Comparison of ENCODE assay signal across 1 cellular context in genomic region chr2:167859676-167860075, GRCh38.
TF ChIP-seq lines count a peak whose summit lies in the region.

No MANE protein-coding gene starts in this region.

TF ChIP-seq in GM23338, 12 proteins besides CTCF, POLR2A, EP300 and RAD21 (continued from another document):
- TF ChIP-seq REST (IDR thresholded peaks at IDR 0.05; ENCODE audit: unreplicated experiment): no peak
- no peak for TF ChIP-seq STAT1 (IDR thresholded peaks at IDR 0.05; ENCODE audit: unreplicated experiment)
- TF ChIP-seq ZNF462 (CRISPR knock-in tag; IDR thresholded peaks at IDR 0.05): no peak
- no peak for TF ChIP-seq CREB1 (CRISPR knock-in tag; IDR thresholded peaks at IDR 0.05; ENCODE audit: low read depth)
- no peak for TF ChIP-seq JUNB (IDR thresholded peaks at IDR 0.05; ENCODE audit: unreplicated experiment)
- no peak for TF ChIP-seq NANOG (IDR thresholded peaks at IDR 0.05; ENCODE audit: borderline replicate concordance)
- TF ChIP-seq EZH2phosphoT487 (IDR thresholded peaks at IDR 0.05; ENCODE audit: unreplicated experiment): no peak
- TF ChIP-seq ETS1 (IDR thresholded peaks at IDR 0.05): no peak
- TF ChIP-seq ZNF114 (CRISPR knock-in tag; IDR thresholded peaks at IDR 0.05): no peak
